Comparison of ENCODE assay signal across 9 cellular contexts in genomic region chr19:5686326-5686646, GRCh38. TPM values are rescaled to one million over a fixed set of nuclear protein-coding genes. Genes with fewer than 3 reads are reported as not detected.
A peak's percentile ranks its signal among the peaks of the same experiment; 100 is the strongest.
DNase-seq lines count a peak whose midpoint lies in the region; ATAC-seq and TF ChIP-seq lines count a peak whose summit lies in the region.
"Had no signal": no experiment of that assay in that cellular context is flagged by ENCODE, and none has a peak within 500 bp of the region (broad histone marks: within the 10 kb centered on the region; RNA-seq: fewer than 3 reads in every experiment).

No MANE protein-coding gene starts in this region.

- in situ Hi-C loops in IMR-90 (cut with MboI; ENCODE audit: low sequenced_read_pairs) = no loop called here

- H3K4ac ChIP-seq in IMR-90 (ENCODE audit: low read depth, low read length) = no peak overlapping the region

- peaks cover 0 to 9% (median 0%) of the 10 kb centered on the region in 5 donors for H3K36me3 Mint-ChIP-seq in naive thymus-derived CD4-positive, alpha-beta T cell

- no peak overlapping the region for H3K9ac ChIP-seq in IMR-90 (ENCODE audit: low read depth, low read length)

- WGBS in IMR-90 (ENCODE audit: extremely low coverage in 2 of 2, insufficient read length in 1 of 2), 2 experiments = 45% methylated on average over 4 of the region's 16 CpGs; no CpG with 5 or more reads in 1 of the 2 experiments

- H2AK9ac ChIP-seq in IMR-90 (replicated peaks; ENCODE audit: low read depth, low read length, poor library complexity) = no peak overlapping the region

- TF ChIP-seq POLR2A in IMR-90 (IDR thresholded peaks at IDR 0.05; ENCODE audit: low read depth, low read length) = no peak

- H3K4me1 Mint-ChIP-seq in naive thymus-derived CD4-positive, alpha-beta T cell = peaks cover 9 to 45% (median 36%) of the 10 kb centered on the region in 7 donors

- H3K23ac ChIP-seq in IMR-90 (ENCODE audit: low read depth, low read length) = no peak overlapping the region

- H3K9me3 Mint-ChIP-seq in naive thymus-derived CD4-positive, alpha-beta T cell = peaks cover 0 to 4% (median 0%) of the 10 kb centered on the region in 11 donors

- H3K4me1 ChIP-seq in IMR-90 (ENCODE audit: control insufficient read depth, insufficient read depth, low read length) = peaks cover 2% of the 10 kb centered on the region; the same call in 1 of the 2 replicates
- H3K4me1 ChIP-seq in naive thymus-derived CD4-positive, alpha-beta T cell (ENCODE audit: control insufficient read depth in 2 of 2, insufficient read depth in 2 of 2, low read length in 2 of 2) = peaks cover 6 to 12% of the 10 kb centered on the region in 2 donors

- H3K27me3 ChIP-seq in IMR-90 (ENCODE audit: control insufficient read depth, insufficient read depth, low read length) = no peaks in the 10 kb centered on the region
- no peaks in the 10 kb centered on the region for H3K27me3 ChIP-seq in naive thymus-derived CD4-positive, alpha-beta T cell (ENCODE audit: control insufficient read depth in 2 of 2, insufficient read depth in 2 of 2, low read length in 2 of 2)

- no peak for TF ChIP-seq RAD21 in IMR-90 (IDR thresholded peaks at IDR 0.05; ENCODE audit: low read length)

- BruUV-seq in IMR-90 (replicated peaks; lab: Mats Ljungman, UMichigan) = no TSS peak

- no peak overlapping the region for H3K27ac ChIP-seq in IMR-90 (ENCODE audit: insufficient read depth, low read length)
- H3K27ac ChIP-seq in naive thymus-derived CD4-positive, alpha-beta T cell (ENCODE audit: low read depth, low read length) = peak overlapping the region; percentile 73

- no peak overlapping the region for H2BK120ac ChIP-seq in IMR-90 (ENCODE audit: low read depth, low read length)

- intact Hi-C loops in IMR-90 (cut with micrococcal nuclease) = no loop called here
- intact Hi-C loops in naive thymus-derived CD4-positive, alpha-beta T cell (cut with micrococcal nuclease) = loop anchor here (5.0 to 10.0 kb wide), 5 partner anchors 429 to 1849 kb away; partner anchors contain the start of genes ALKBH7 (in 1 of the 2), GPR108 (in 1 of the 2), KDM4B (in 1 of the 2) and PNPLA6 (in 1 of the 2)

- peaks cover 0 to 13% (median 0%) of the 10 kb centered on the region in 5 donors for H3K27me3 Mint-ChIP-seq in naive thymus-derived CD4-positive, alpha-beta T cell

- peak overlapping the region in 1 of 2 experiments; percentile 42; a peak in 1 of 4 replicates for H4K8ac ChIP-seq in IMR-90 (ENCODE audit: low read depth in 2 of 2, low read length in 2 of 2)

- H3K36me3 ChIP-seq in IMR-90 (ENCODE audit: control insufficient read depth, insufficient read depth, low read length) = peaks cover 3% of the 10 kb centered on the region; the same call in 1 of the 2 replicates
- H3K36me3 ChIP-seq in naive thymus-derived CD4-positive, alpha-beta T cell (ENCODE audit: control insufficient read depth in 2 of 3, insufficient read depth in 3 of 3, low read length in 3 of 3) = no peaks in the 10 kb centered on the region

- TF ChIP-seq CTCF in AG09309 (IDR thresholded peaks at IDR 0.05; ENCODE audit: control insufficient read depth, insufficient read depth, low read depth, low read length, missing control alignments) (no peak), IMR-90 (conservative IDR thresholded peaks at IDR 0.05; ENCODE audit: low read depth, low read length) (no peak), choroid plexus epithelial cell (conservative IDR thresholded peaks at IDR 0.05; ENCODE audit: low read depth, low read length) (no peak)

- H3K4me3 Mint-ChIP-seq in naive thymus-derived CD4-positive, alpha-beta T cell = peak overlapping the region; percentile 71 to 91 (median 84)

- POLR2A ChIA-PET in IMR-90 (lab: Charles Lee; ENCODE audit: unreplicated experiment) = interaction anchor here (0.7 kb wide), 1 partner anchor 34 kb away, joined by 5 read pairs; the partner anchor contains the start of gene CATSPERD
- POLR2A ChIA-PET in naive thymus-derived CD4-positive, alpha-beta T cell (lab: Charles Lee) = interaction anchor here (0.6 to 2.1 kb wide), 7 partner anchors 22 to 105 kb away, joined by 3 to 21 read pairs (median 3); partner anchors contain the start of genes CATSPERD, DUS3L, LONP1 and SAFB

- dilution Hi-C loops in IMR-90 (cut with HindIII; ENCODE audit: low sequenced_read_pairs, unreplicated experiment) = no loop called here

- H2BK5ac ChIP-seq in IMR-90 (ENCODE audit: low read depth, low read length, poor library complexity, severe bottlenecking) = no peak overlapping the region

- 0 out of 2 replicates have a peak overlapping the region, but pooled peaks have one; percentile 13 for H2AK5ac ChIP-seq in IMR-90 (ENCODE audit: low read depth, low read length)

- no peak overlapping the region for H3K14ac ChIP-seq in IMR-90 (replicated peaks; ENCODE audit: low read depth, low read length)

- H3K18ac ChIP-seq in IMR-90 (ENCODE audit: low read depth, low read length) = no peak overlapping the region

- peak overlapping the region; percentile 60 for H3K4me2 ChIP-seq in IMR-90 (ENCODE audit: low read depth, low read length)

- peak overlapping the region; percentile 66 to 92 (median 88) for H3K27ac Mint-ChIP-seq in naive thymus-derived CD4-positive, alpha-beta T cell

- no peak overlapping the region for H4K5ac ChIP-seq in IMR-90 (ENCODE audit: low read depth, low read length)

- H3K56ac ChIP-seq in IMR-90 (ENCODE audit: extremely low read depth, insufficient read depth, low read length) = no peak overlapping the region

- no peak overlapping the region for H2BK20ac ChIP-seq in IMR-90 (ENCODE audit: low read depth, low read length)

- no peak overlapping the region for H2BK15ac ChIP-seq in IMR-90 (ENCODE audit: low read depth, low read length)

- no peaks in the 10 kb centered on the region for H3K9me3 ChIP-seq in IMR-90 (ENCODE audit: control insufficient read depth, insufficient read depth, low read length)
- no peaks in the 10 kb centered on the region for H3K9me3 ChIP-seq in naive thymus-derived CD4-positive, alpha-beta T cell (ENCODE audit: control insufficient read depth in 2 of 3, low read length in 3 of 3)

- H3K79me1 ChIP-seq in IMR-90 (ENCODE audit: low read depth in 1 of 2, low read length in 2 of 2) = peaks cover 2 to 10% of the 10 kb centered on the region in 2 experiments; a peak in 2 of 4 replicates

- H4K91ac ChIP-seq in IMR-90 (ENCODE audit: insufficient read depth, low read depth, low read length) = no peak overlapping the region

- peaks cover 12% of the 10 kb centered on the region for H4K20me1 ChIP-seq in IMR-90 (ENCODE audit: insufficient read depth, low read length)

- H3K4me3 ChIP-seq in AG09309 (ENCODE audit: control insufficient read depth, low read depth, low read length) (peak overlapping the region; percentile 39), IMR-90 (ENCODE audit: insufficient read depth, low read depth, low read length) (peak overlapping the region; percentile 65), choroid plexus epithelial cell (ENCODE audit: low read depth, low read length) (peak overlapping the region; percentile 64)
- peak overlapping the region; percentile 58 for H3K4me3 ChIP-seq in naive thymus-derived CD4-positive, alpha-beta T cell (ENCODE audit: low read length)

- peaks cover 3% of the 10 kb centered on the region; the same call in 1 of the 2 replicates for H3K9me1 ChIP-seq in IMR-90 (ENCODE audit: insufficient read depth, low read length)

- H2AFZ ChIP-seq in IMR-90 (replicated peaks; ENCODE audit: low read length, poor library complexity) = peak overlapping the region; percentile 99

- no peak for DNase-seq in AG09309 (ENCODE audit: low read depth)
- no peak for DNase-seq in IMR-90
- no peak for DNase-seq in choroid plexus epithelial cell (ENCODE audit: low read depth)
- no peak for DNase-seq in naive thymus-derived CD4-positive, alpha-beta T cell
- DNase-seq in cortex of kidney (lab: John Stamatoyannopoulos, UW) = no peak
- DNase-seq in NCI-H510A treated with DMSO at 0.1 percent for 48 hours (lab: John Stamatoyannopoulos, UW) = no peak

- CTCF ChIA-PET in IMR-90 (lab: Yijun Ruan, JAX) = interaction anchor here (0.6 to 1.5 kb wide), 2 partner anchors 32 to 104 kb away, joined by 3 to 4 read pairs; partner anchors contain the start of gene DUS3L
- CTCF ChIA-PET in naive thymus-derived CD4-positive, alpha-beta T cell (lab: Charles Lee) = interaction anchor here (0.9 to 2.0 kb wide), 5 partner anchors 13 to 118 kb away, joined by 3 to 8 read pairs (median 3); partner anchors contain the start of genes CATSPERD, SAFB and SAFB2

- ATAC-seq in IMR-90 (ENCODE audit: low read depth) (no peak), GM18861 (IDR thresholded peaks at IDR 0.05; ENCODE audit: unreplicated experiment) (no peak), HG03520 (IDR thresholded peaks at IDR 0.05; ENCODE audit: unreplicated experiment) (no peak)
- ATAC-seq in naive thymus-derived CD4-positive, alpha-beta T cell = no peak

RNA-seq across cellular contexts. Expression of gene RPL36, which starts 3.8 kb away (rescaled TPM):
- total RNA-seq in IMR-90 (2012; rRNA removed) = 232 and 251 TPM in 2 replicates
- polyA plus RNA-seq in IMR-90 (2012; rRNA removed) = 757 and 1,037 TPM in 2 replicates
- 423 and 828 TPM in 2 replicates for polyA plus RNA-seq in IMR-90 (2012; cell fraction: cytosol; rRNA removed)
- polyA plus RNA-seq in IMR-90 (2012; cell fraction: nucleus; rRNA removed; ENCODE audit: low replicate concordance) = 216 and 218 TPM in 2 replicates
- 1,000 to 10,000 TPM in 3 of 5 experiments, 100 to 1,000 TPM in 2; 865 to 1,786 (median 1,037) TPM for total RNA-seq in naive thymus-derived CD4-positive, alpha-beta T cell
- polyA plus RNA-seq in naive thymus-derived CD4-positive, alpha-beta T cell = 1,000 to 10,000 TPM; 2,342 to 2,564 TPM

RNA-seq across cellular contexts. Expression of gene HSD11B1L, which starts 5.5 kb away (rescaled TPM):
- total RNA-seq in IMR-90 (2012; rRNA removed) = 1.9 and 2.2 TPM in 2 replicates
- polyA plus RNA-seq in IMR-90 (2012; rRNA removed) = 7.2 and 8.2 TPM in 2 replicates
- polyA plus RNA-seq in IMR-90 (2012; cell fraction: cytosol; rRNA removed) = 9.8 and 14.6 TPM in 2 replicates
- polyA plus RNA-seq in IMR-90 (2012; cell fraction: nucleus; rRNA removed; ENCODE audit: low replicate concordance) = 10.8 and 19.3 TPM in 2 replicates
- 1 to 10 TPM; 2.8 to 5.2 (median 3.6) TPM for total RNA-seq in naive thymus-derived CD4-positive, alpha-beta T cell
- polyA plus RNA-seq in naive thymus-derived CD4-positive, alpha-beta T cell = 1 to 10 TPM; 8.4 to 9.6 TPM

RNA-seq across cellular contexts. Expression of gene MICOS13, which starts 6.0 kb away (rescaled TPM):
- total RNA-seq in IMR-90 (2012; rRNA removed) = 14.5 and 15.8 TPM in 2 replicates
- 48.9 and 80.2 TPM in 2 replicates for polyA plus RNA-seq in IMR-90 (2012; rRNA removed)
- 91.5 and 98.4 TPM in 2 replicates for polyA plus RNA-seq in IMR-90 (2012; cell fraction: cytosol; rRNA removed)
- 22.5 and 47.5 TPM in 2 replicates for polyA plus RNA-seq in IMR-90 (2012; cell fraction: nucleus; rRNA removed; ENCODE audit: low replicate concordance)
- 10 to 100 TPM; 26.1 to 49.3 (median 38.4) TPM for total RNA-seq in naive thymus-derived CD4-positive, alpha-beta T cell
- polyA plus RNA-seq in naive thymus-derived CD4-positive, alpha-beta T cell = 100 to 1,000 TPM in 1 of 2 donors, 10 to 100 TPM in 1; 76.8 to 109 TPM

RNA-seq across cellular contexts. Expression of gene LONP1, which starts 33.7 kb away (rescaled TPM):
- total RNA-seq in IMR-90 (2012; rRNA removed) = 64.2 and 70.3 TPM in 2 replicates
- polyA plus RNA-seq in IMR-90 (2012; rRNA removed) = 90.9 and 93.2 TPM in 2 replicates
- polyA plus RNA-seq in IMR-90 (2012; cell fraction: cytosol; rRNA removed) = 75.7 and 144 TPM in 2 replicates
- 158 and 371 TPM in 2 replicates for polyA plus RNA-seq in IMR-90 (2012; cell fraction: nucleus; rRNA removed; ENCODE audit: low replicate concordance)
- 100 to 1,000 TPM in 1 of 5 experiments, 10 to 100 TPM in 4; 62.8 to 102 (median 74.8) TPM for total RNA-seq in naive thymus-derived CD4-positive, alpha-beta T cell
- polyA plus RNA-seq in naive thymus-derived CD4-positive, alpha-beta T cell = 10 to 100 TPM; 20.0 to 60.0 TPM

RNA-seq across cellular contexts. Expression of gene CATSPERD, which starts 34.2 kb away (rescaled TPM):
- total RNA-seq in IMR-90 (2012; rRNA removed) = not detected in 2 replicates
- polyA plus RNA-seq in IMR-90 (2012; rRNA removed) = not detected in 2 replicates
- polyA plus RNA-seq in IMR-90 (2012; cell fraction: cytosol; rRNA removed) = not detected in 2 replicates
- polyA plus RNA-seq in IMR-90 (2012; cell fraction: nucleus; rRNA removed; ENCODE audit: low replicate concordance) = not detected in 2 replicates
- under 1 TPM in 1 of 5 experiments, not detected in 4; 0.07 TPM for total RNA-seq in naive thymus-derived CD4-positive, alpha-beta T cell
- not detected for polyA plus RNA-seq in naive thymus-derived CD4-positive, alpha-beta T cell
- total RNA-seq: subcutaneous adipose tissue had no signal
